ENCODE assay signal across 15 cellular contexts in genomic region chr3:126765187-126766069, GRCh38.
DNase-seq lines count a peak whose midpoint lies in the region; ATAC-seq, FAIRE-seq and TF ChIP-seq lines count a peak whose summit lies in the region.
"Had no signal": no experiment of that assay in that cellular context is flagged by ENCODE, and none has a peak within 500 bp of the region (broad histone marks: within the 10 kb centered on the region; RNA-seq: fewer than 3 reads in every experiment).

No MANE protein-coding gene starts in this region.

- in situ Hi-C loops in K562 (cut with MboI) = no loop called here

- no peak overlapping the region for H2AFZ ChIP-seq in K562 (ENCODE audit: low read depth, low read length)
- H2AFZ ChIP-seq: GM23248 had no signal

- BruUV-seq in K562 (replicated peaks; lab: Mats Ljungman, UMichigan) = no TSS peak

- no peaks in the 10 kb centered on the region for H3K9me1 ChIP-seq in K562 (ENCODE audit: control insufficient read depth, insufficient read depth, low read length)

- peaks cover 0 to 5% (median 0%) of the 10 kb centered on the region in 9 donors for H3K4me1 ChIP-seq in heart right ventricle
- peaks cover 13% of the 10 kb centered on the region for H3K4me1 ChIP-seq in left ventricle myocardium inferior
- no peaks in the 10 kb centered on the region for H3K4me1 ChIP-seq in K562 (replicated peaks in 1 of 2; ENCODE audit: control insufficient read depth in 2 of 2, insufficient read depth in 2 of 2, low read length in 2 of 2)
- H3K4me1 ChIP-seq in lower lobe of right lung = no peaks in the 10 kb centered on the region
- H3K4me1 ChIP-seq: BE2C had no signal

- POLR2A ChIA-PET in K562 (lab: Yijun Ruan, JAX) = no interaction called here

- TF ChIP-seq RAD21 in K562 (CRISPR knock-in tag; conservative IDR thresholded peaks at IDR 0.05 in 1 of 2, IDR thresholded peaks at IDR 0.05 in 1 of 2) = no peak

- H3K27ac ChIP-seq in heart right ventricle = no peak overlapping the region
- no peak overlapping the region for H3K27ac ChIP-seq in left ventricle myocardium inferior (replicated peaks)
- H3K27ac ChIP-seq in K562 (ENCODE audit: extremely low read depth, low read depth, low read length) = no peak overlapping the region
- H3K27ac ChIP-seq in lower lobe of right lung = peak overlapping the region; percentile 9
- H3K27ac ChIP-seq: C4-2B, GM23248 had no signal

- WGBS in heart right ventricle, 2 donors = 56 to 74% methylated on average over 17 of the region's 17 CpGs
- WGBS in K562 (ENCODE audit: insufficient coverage, low coverage, missing lambda C conversion rate) = 77% methylated on average over 15 of the region's 17 CpGs

- no peak overlapping the region for H3K9ac ChIP-seq in K562 (ENCODE audit: insufficient read depth in 1 of 2, low read depth in 2 of 2, low read length in 2 of 2)
- H3K9ac ChIP-seq: GM23248 had no signal

- no peak for DNase-seq in heart right ventricle
- DNase-seq in left ventricle myocardium inferior = no peak
- no peak for DNase-seq in K562 (ENCODE audit: extremely low read depth in 1 of 4, low spot score in 3 of 4)
- no peak for DNase-seq in lower lobe of right lung
- DNase-seq in NCI-H774 (lab: John Stamatoyannopoulos, UW) = no peak
- DNase-seq in HUDEP-2 (lab: John Stamatoyannopoulos, UW; ENCODE audit: unreplicated experiment in 76 of 76) = no peak
- no peak for DNase-seq in posterior cingulate gyrus
- DNase-seq: BE2C; CD4-positive, alpha-beta memory T cell; DMS79; GM23248; H7 had no signal

- no peaks in the 10 kb centered on the region for H4K20me1 ChIP-seq in K562 (replicated peaks; ENCODE audit: control insufficient read depth, insufficient read depth, low read length)

- H3K27me3 ChIP-seq in heart right ventricle (no peaks in the 10 kb centered on the region), left ventricle myocardium inferior (ENCODE audit: low read depth) (no peaks in the 10 kb centered on the region), K562 (ENCODE audit: control insufficient read depth in 2 of 2, insufficient read depth in 2 of 2, low read length in 2 of 2) (no peaks in the 10 kb centered on the region), lower lobe of right lung (ENCODE audit: low read depth) (no peaks in the 10 kb centered on the region)
- H3K27me3 ChIP-seq: BE2C had no signal

- FAIRE-seq in K562 (lab: Jason Lieb, UNC) = no peak
- FAIRE-seq: A204.1, GM12878 had no signal

- no peak for TF ChIP-seq POLR2A in K562 (conservative IDR thresholded peaks at IDR 0.05)

- H3K4me2 ChIP-seq in K562 (ENCODE audit: insufficient read depth, low read length) = no peak overlapping the region

- no peak overlapping the region for H3K4me3 ChIP-seq in heart right ventricle
- no peak overlapping the region for H3K4me3 ChIP-seq in left ventricle myocardium inferior
- no peak overlapping the region for H3K4me3 ChIP-seq in K562
- no peak overlapping the region for H3K4me3 ChIP-seq in lower lobe of right lung
- H3K4me3 ChIP-seq: GM12878, GM23248 had no signal

- no peaks in the 10 kb centered on the region for H3K79me2 ChIP-seq in K562 (ENCODE audit: control insufficient read depth, insufficient read depth, low read length)

- CTCF ChIA-PET in K562 (lab: Yijun Ruan, JAX; ENCODE audit: low intra/inter-chr PET ratio) = no interaction called here

- no peak for TF ChIP-seq EP300 in K562 (IDR thresholded peaks at IDR 0.05; ENCODE audit: low read length)

- ATAC-seq in heart right ventricle (peak in 5 of 8 donors; percentile 23 to 91 (median 62)), K562 (no peak), lower lobe of right lung (peak in 1 of 2 donors; percentile 83)
- ATAC-seq: GM12878 had no signal

- intact Hi-C loops in heart right ventricle (cut with DNase I) = no loop called here
- intact Hi-C loops in left ventricle myocardium inferior (cut with micrococcal nuclease) = loop anchor here (10.0 kb wide), 1 partner anchor 209 kb away; no protein-coding TSS in a partner anchor
- intact Hi-C loops in K562 (cut with micrococcal nuclease) = no loop called here
- intact Hi-C loops in lower lobe of right lung (cut with DNase I) = no loop called here
- intact Hi-C loops in posterior cingulate gyrus (cut with DNase I) = no loop called here

- H3K36me3 ChIP-seq in heart right ventricle (no peaks in the 10 kb centered on the region), left ventricle myocardium inferior (no peaks in the 10 kb centered on the region), K562 (ENCODE audit: control insufficient read depth, insufficient read depth, low read length) (no peaks in the 10 kb centered on the region), lower lobe of right lung (no peaks in the 10 kb centered on the region)
- H3K36me3 ChIP-seq: BE2C had no signal

- TF ChIP-seq CTCF in heart right ventricle (IDR thresholded peaks at IDR 0.05) (no peak), left ventricle myocardium inferior (IDR thresholded peaks at IDR 0.05; ENCODE audit: borderline replicate concordance) (no peak), K562 (IDR thresholded peaks at IDR 0.05 in 2 of 3, conservative IDR thresholded peaks at IDR 0.05 in 1 of 3; ENCODE audit: insufficient read depth in 2 of 3, low read depth in 1 of 3, low read length in 3 of 3) (no peak), lower lobe of right lung (IDR thresholded peaks at IDR 0.05) (no peak)

- H3K9me3 ChIP-seq in heart right ventricle (no peaks in the 10 kb centered on the region), left ventricle myocardium inferior (replicated peaks) (no peaks in the 10 kb centered on the region), K562 (replicated peaks; ENCODE audit: control insufficient read depth, insufficient read depth, low read depth, low read length) (no peaks in the 10 kb centered on the region), lower lobe of right lung (no peaks in the 10 kb centered on the region)
- H3K9me3 ChIP-seq: BE2C had no signal

TF ChIP-seq in K562, 482 proteins besides CTCF, POLR2A, EP300 and RAD21:
- peak; percentile 52 for TF ChIP-seq MAFG (tag; conservative IDR thresholded peaks at IDR 0.05)
- peak; percentile 83 for TF ChIP-seq MAFF (IDR thresholded peaks at IDR 0.05; ENCODE audit: low read length)
- peak; percentile 91 for TF ChIP-seq MAFK (IDR thresholded peaks at IDR 0.05; ENCODE audit: low read length)
- peak; percentile 83 for TF ChIP-seq C11orf30 (IDR thresholded peaks at IDR 0.05; ENCODE audit: low read depth)
- TF ChIP-seq HDAC3 (IDR thresholded peaks at IDR 0.05; ENCODE audit: borderline replicate concordance, partially characterized antibody) = no peak
- peak; percentile 81 for TF ChIP-seq ZNF316 (IDR thresholded peaks at IDR 0.05)
